ENCODE assay signal across 1 cellular context in the genomic region with DNA sequence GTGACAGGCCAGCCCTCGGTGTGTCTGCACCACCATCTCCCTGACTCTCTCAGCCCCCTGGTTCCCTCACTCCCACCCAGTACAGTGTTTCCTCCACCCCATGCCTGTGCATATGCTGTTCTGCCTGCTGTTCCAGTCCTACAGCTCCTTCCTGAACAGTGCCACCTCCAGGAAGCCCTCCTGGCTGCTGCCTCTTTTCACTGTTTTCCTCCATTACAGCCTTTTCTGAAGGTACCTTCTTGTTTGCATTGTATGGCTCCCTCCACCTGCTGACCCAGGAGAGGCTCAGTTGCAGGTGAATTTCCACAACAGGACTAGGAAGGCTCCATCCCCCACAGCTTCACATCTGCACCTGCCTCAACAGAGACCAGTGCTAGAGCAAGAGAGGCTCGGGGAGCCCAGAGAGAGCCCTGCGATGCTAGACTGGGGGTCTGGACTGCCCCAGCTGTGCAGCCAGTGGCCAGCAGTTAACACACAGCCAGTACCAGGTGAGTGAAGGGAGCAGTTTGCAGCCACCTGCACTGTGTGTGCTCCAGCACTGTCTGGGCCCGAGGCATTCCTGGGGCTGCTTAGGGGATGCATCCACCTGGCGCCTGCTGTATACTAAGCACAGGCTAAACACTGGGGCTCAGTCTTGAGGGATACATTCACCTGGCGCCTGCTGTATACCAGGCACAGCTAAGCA.
TF ChIP-seq lines count a peak whose summit lies in the region.

No MANE protein-coding gene starts in this region.

TF ChIP-seq in SK-N-SH treated with all-trans-retinoic acid at 6 μM for 48 hours, 23 proteins besides CTCF, POLR2A, EP300 and RAD21 (continued from another document):
- TF ChIP-seq RARB (CRISPR knock-in tag; IDR thresholded peaks at IDR 0.05) (no peak), ZFP30 (CRISPR knock-in tag; IDR thresholded peaks at IDR 0.05) (no peak), ZNF8 (CRISPR knock-in tag; IDR thresholded peaks at IDR 0.05) (no peak), ZFP3 (CRISPR knock-in tag; IDR thresholded peaks at IDR 0.05) (no peak), TOX (CRISPR knock-in tag; IDR thresholded peaks at IDR 0.05; ENCODE audit: borderline replicate concordance) (no peak), ZNF565 (CRISPR knock-in tag; conservative IDR thresholded peaks at IDR 0.05; ENCODE audit: low read depth) (no peak), TCF4 (CRISPR knock-in tag; IDR thresholded peaks at IDR 0.05; ENCODE audit: borderline replicate concordance) (no peak), ZNF70 (CRISPR knock-in tag; IDR thresholded peaks at IDR 0.05) (no peak)
- TF ChIP-seq, protein P1, sequence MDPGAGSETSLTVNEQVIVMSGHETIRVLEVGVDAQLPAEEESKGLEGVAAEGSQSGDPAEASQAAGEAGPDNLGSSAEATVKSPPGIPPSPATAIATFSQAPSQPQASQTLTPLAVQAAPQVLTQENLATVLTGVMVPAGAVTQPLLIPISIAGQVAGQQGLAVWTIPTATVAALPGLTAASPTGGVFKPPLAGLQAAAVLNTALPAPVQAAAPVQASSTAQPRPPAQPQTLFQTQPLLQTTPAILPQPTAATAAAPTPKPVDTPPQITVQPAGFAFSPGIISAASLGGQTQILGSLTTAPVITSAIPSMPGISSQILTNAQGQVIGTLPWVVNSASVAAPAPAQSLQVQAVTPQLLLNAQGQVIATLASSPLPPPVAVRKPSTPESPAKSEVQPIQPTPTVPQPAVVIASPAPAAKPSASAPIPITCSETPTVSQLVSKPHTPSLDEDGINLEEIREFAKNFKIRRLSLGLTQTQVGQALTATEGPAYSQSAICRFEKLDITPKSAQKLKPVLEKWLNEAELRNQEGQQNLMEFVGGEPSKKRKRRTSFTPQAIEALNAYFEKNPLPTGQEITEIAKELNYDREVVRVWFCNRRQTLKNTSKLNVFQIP (CRISPR knock-in tag; IDR thresholded peaks at IDR 0.05; ENCODE audit: borderline replicate concordance, low read depth): no peak
- TF ChIP-seq, protein P2, sequence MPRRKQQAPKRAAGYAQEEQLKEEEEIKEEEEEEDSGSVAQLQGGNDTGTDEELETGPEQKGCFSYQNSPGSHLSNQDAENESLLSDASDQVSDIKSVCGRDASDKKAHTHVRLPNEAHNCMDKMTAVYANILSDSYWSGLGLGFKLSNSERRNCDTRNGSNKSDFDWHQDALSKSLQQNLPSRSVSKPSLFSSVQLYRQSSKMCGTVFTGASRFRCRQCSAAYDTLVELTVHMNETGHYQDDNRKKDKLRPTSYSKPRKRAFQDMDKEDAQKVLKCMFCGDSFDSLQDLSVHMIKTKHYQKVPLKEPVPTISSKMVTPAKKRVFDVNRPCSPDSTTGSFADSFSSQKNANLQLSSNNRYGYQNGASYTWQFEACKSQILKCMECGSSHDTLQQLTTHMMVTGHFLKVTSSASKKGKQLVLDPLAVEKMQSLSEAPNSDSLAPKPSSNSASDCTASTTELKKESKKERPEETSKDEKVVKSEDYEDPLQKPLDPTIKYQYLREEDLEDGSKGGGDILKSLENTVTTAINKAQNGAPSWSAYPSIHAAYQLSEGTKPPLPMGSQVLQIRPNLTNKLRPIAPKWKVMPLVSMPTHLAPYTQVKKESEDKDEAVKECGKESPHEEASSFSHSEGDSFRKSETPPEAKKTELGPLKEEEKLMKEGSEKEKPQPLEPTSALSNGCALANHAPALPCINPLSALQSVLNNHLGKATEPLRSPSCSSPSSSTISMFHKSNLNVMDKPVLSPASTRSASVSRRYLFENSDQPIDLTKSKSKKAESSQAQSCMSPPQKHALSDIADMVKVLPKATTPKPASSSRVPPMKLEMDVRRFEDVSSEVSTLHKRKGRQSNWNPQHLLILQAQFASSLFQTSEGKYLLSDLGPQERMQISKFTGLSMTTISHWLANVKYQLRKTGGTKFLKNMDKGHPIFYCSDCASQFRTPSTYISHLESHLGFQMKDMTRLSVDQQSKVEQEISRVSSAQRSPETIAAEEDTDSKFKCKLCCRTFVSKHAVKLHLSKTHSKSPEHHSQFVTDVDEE (CRISPR knock-in tag; IDR thresholded peaks at IDR 0.05): no peak
